ENCODE assay signal across 8 cellular contexts in genomic region chr15:69758810-69759410, GRCh38.
A peak's percentile ranks its signal among the peaks of the same experiment; 100 is the strongest.
DNase-seq lines count a peak whose midpoint lies in the region; ATAC-seq and TF ChIP-seq lines count a peak whose summit lies in the region.

No MANE protein-coding gene starts in this region.

- H3K36me3 Mint-ChIP-seq in activated T-cell treated with anti-CD3 and anti-CD28 coated beads, Interleukin-2, amount 50 U/mL, for 4 hours (ENCODE audit: insufficient read depth), result peaks cover 5% of the 10 kb centered on the region

- peaks cover 15% of the 10 kb centered on the region for H3K4me1 ChIP-seq in PC-3 (ENCODE audit: insufficient read depth, low read length)

- H3K9me2 ChIP-seq in PC-3 (replicated peaks; ENCODE audit: low read length), result no peaks in the 10 kb centered on the region

- CTCF ChIA-PET in PC-3 (lab: Charles Lee), result no interaction called here

- peaks cover 6% of the 10 kb centered on the region for H3K9me3 Mint-ChIP-seq in activated T-cell treated with anti-CD3 and anti-CD28 coated beads, Interleukin-2, amount 50 U/mL, for 4 hours

- no peaks in the 10 kb centered on the region for H3F3A ChIP-seq in PC-3 (ENCODE audit: low read length, unreplicated experiment)

- no peaks in the 10 kb centered on the region for H3K27me3 ChIP-seq in PC-3 (ENCODE audit: low read length)

- ATAC-seq in GM21423 (IDR thresholded peaks at IDR 0.05; ENCODE audit: unreplicated experiment), result peak; percentile 36
- ATAC-seq in PC-3, result no peak
- peak; percentile 55 to 57 for ATAC-seq in activated T-cell treated with anti-CD3 and anti-CD28 coated beads, Interleukin-2, amount 50 U/mL, for 4 hours
- ATAC-seq in GM18868 (IDR thresholded peaks at IDR 0.05; ENCODE audit: unreplicated experiment), result no peak

- intact Hi-C loops in PC-3 (cut with micrococcal nuclease), result no loop called here

- H3K27ac ChIP-seq in PC-3 (ENCODE audit: low read length), result no peak overlapping the region

- no peak overlapping the region for H2AFZ ChIP-seq in PC-3 (ENCODE audit: low read length)

- H3K9ac ChIP-seq in PC-3 (ENCODE audit: low read length), result no peak overlapping the region

- BruUV-seq in PC-3 (replicated peaks; lab: Mats Ljungman, UMichigan), result no TSS peak

- H3K79me2 ChIP-seq in PC-3 (ENCODE audit: low read length), result no peaks in the 10 kb centered on the region

- TF ChIP-seq CTCF in PC-3 (conservative IDR thresholded peaks at IDR 0.05; ENCODE audit: low read depth, low read length), result no peak

- H4K20me1 ChIP-seq in PC-3 (ENCODE audit: low read length), result no peaks in the 10 kb centered on the region

- H3K36me3 ChIP-seq in PC-3 (ENCODE audit: low read depth, low read length), result no peaks in the 10 kb centered on the region

- peak overlapping the region; percentile 55 for H3K4me3 Mint-ChIP-seq in activated T-cell treated with anti-CD3 and anti-CD28 coated beads, Interleukin-2, amount 50 U/mL, for 4 hours

- no peak overlapping the region for H3K4me3 ChIP-seq in PC-3 (ENCODE audit: low read length)

- no peaks in the 10 kb centered on the region for H3K9me3 ChIP-seq in PC-3 (ENCODE audit: low read length)

- POLR2A ChIA-PET in PC-3 (lab: Charles Lee; ENCODE audit: unreplicated experiment), result no interaction called here

- H3K27me3 Mint-ChIP-seq in activated T-cell treated with anti-CD3 and anti-CD28 coated beads, Interleukin-2, amount 50 U/mL, for 4 hours (ENCODE audit: low read depth), result no peaks in the 10 kb centered on the region

- DNase-seq in PC-3 (peak; percentile 16), iris pigment epithelial cell (ENCODE audit: low read depth) (peak; percentile 79), NCI-H748 treated with DMSO at 0.1 percent for 48 hours (lab: John Stamatoyannopoulos, UW) (no peak), NCI-H1694 (lab: John Stamatoyannopoulos, UW) (no peak)
- DNase-seq in activated T-cell treated with anti-CD3 and anti-CD28 coated beads, Interleukin-2, amount 50 U/mL, for 4 hours, result peak; percentile 81
- DNase-seq in stimulated activated CD8-positive, alpha-beta memory T cell treated with anti-CD3 and anti-CD28 coated beads, Interleukin-7, amount 100 ng/mL, for 4 hours (ENCODE audit: low read depth in 2 of 2), result peak; percentile 83 to 91

- H3K4me1 Mint-ChIP-seq in activated T-cell treated with anti-CD3 and anti-CD28 coated beads, Interleukin-2, amount 50 U/mL, for 4 hours (ENCODE audit: low read depth), result peaks cover 94% of the 10 kb centered on the region

- no peak overlapping the region for H3K4me2 ChIP-seq in PC-3 (ENCODE audit: low read length)

Comparison
In these comparisons a context has a peak if more than half of its experiments do, and no peak if none do; other contexts are left out.
1. ATAC-seq: peak in GM21423 (single experiment) and activated T-cell treated with anti-CD3 and anti-CD28 coated beads, Interleukin-2, amount 50 U/mL, for 4 hours (2 of 2); none in PC-3 (single experiment) and GM18868 (single experiment).
2. DNase-seq: peak in PC-3 (single experiment), activated T-cell treated with anti-CD3 and anti-CD28 coated beads, Interleukin-2, amount 50 U/mL, for 4 hours (single experiment), iris pigment epithelial cell (single experiment) and stimulated activated CD8-positive, alpha-beta memory T cell treated with anti-CD3 and anti-CD28 coated beads, Interleukin-7, amount 100 ng/mL, for 4 hours (2 of 2); none in NCI-H748 treated with DMSO at 0.1 percent for 48 hours (single experiment) and NCI-H1694 (single experiment).